In genomic region chr11:64245797-64246623, GRCh38 we compare ENCODE assay signal across 1 cellular context.
TF ChIP-seq lines count a peak whose summit lies in the region.

No MANE protein-coding gene starts in this region.

TF ChIP-seq in K562, 482 proteins besides CTCF, POLR2A, EP300 and RAD21 (continued from another document and continues in another):
- TF ChIP-seq ZNF518B (CRISPR knock-in tag; IDR thresholded peaks at IDR 0.05) (no peak), ZNF583 (CRISPR knock-in tag; IDR thresholded peaks at IDR 0.05) (no peak), ZNF408 (CRISPR knock-in tag; IDR thresholded peaks at IDR 0.05; ENCODE audit: low read depth) (no peak), FOXO4 (CRISPR knock-in tag; IDR thresholded peaks at IDR 0.05) (no peak), TAL1 (IDR thresholded peaks at IDR 0.05) (no peak), NR3C1 (CRISPR knock-in tag; IDR thresholded peaks at IDR 0.05) (no peak), SAFB2 (IDR thresholded peaks at IDR 0.05; ENCODE audit: borderline replicate concordance, low read depth, low read length, severe bottlenecking) (no peak), HNRNPUL1 (IDR thresholded peaks at IDR 0.05; ENCODE audit: low read length) (no peak), LCOR (CRISPR knock-in tag; IDR thresholded peaks at IDR 0.05) (no peak), MIER1 (IDR thresholded peaks at IDR 0.05; ENCODE audit: low read depth) (no peak), ZBTB5 (IDR thresholded peaks at IDR 0.05) (no peak), ZNF431 (CRISPR knock-in tag; IDR thresholded peaks at IDR 0.05) (no peak), SIX5 (IDR thresholded peaks at IDR 0.05; ENCODE audit: borderline replicate concordance in 1 of 2, insufficient read depth in 1 of 2, low read depth in 1 of 2, low read length in 2 of 2) (no peak), ZBTB11 (CRISPR knock-in tag; IDR thresholded peaks at IDR 0.05) (no peak), JUNB (CRISPR knock-in tag; conservative IDR thresholded peaks at IDR 0.05) (no peak), POLR2H (tag; IDR thresholded peaks at IDR 0.05; ENCODE audit: low read depth) (no peak), BRD9 (IDR thresholded peaks at IDR 0.05; ENCODE audit: low read depth, partially characterized antibody) (no peak), ZNF644 (tag; IDR thresholded peaks at IDR 0.05; ENCODE audit: low read depth) (no peak), ILK (tag; IDR thresholded peaks at IDR 0.05; ENCODE audit: borderline replicate concordance, low read depth) (no peak), DLX4 (CRISPR knock-in tag; IDR thresholded peaks at IDR 0.05) (no peak), MITF (IDR thresholded peaks at IDR 0.05) (0 out of 2 replicates have a peak, but pooled peaks have one; percentile 31), AFF4 (CRISPR knock-in tag; IDR thresholded peaks at IDR 0.05) (no peak; the same call in 1 of the 2 replicates), PTBP1 (IDR thresholded peaks at IDR 0.05; ENCODE audit: low read depth, low read length) (0 out of 2 replicates have a peak, but pooled peaks have one; percentile 29), HMGXB4 (CRISPR knock-in tag; IDR thresholded peaks at IDR 0.05) (no peak), PRMT5 (CRISPR knock-in tag; IDR thresholded peaks at IDR 0.05) (no peak), JUND (IDR thresholded peaks at IDR 0.05; ENCODE audit: borderline replicate concordance, low read depth, low read length) (peak; percentile 84), JUND (tag; IDR thresholded peaks at IDR 0.05; ENCODE audit: borderline replicate concordance, low read depth, low read length) (peak; percentile 66; the same call in 1 of the 3 replicates), CBFA2T2 (conservative IDR thresholded peaks at IDR 0.05) (no peak), PHTF2 (CRISPR knock-in tag; IDR thresholded peaks at IDR 0.05) (no peak), NFYB (IDR thresholded peaks at IDR 0.05; ENCODE audit: extremely low read depth, insufficient read length) (no peak), MTA3 (IDR thresholded peaks at IDR 0.05; ENCODE audit: borderline replicate concordance) (peak; percentile 71; the same call in 1 of the 2 replicates), RB1 (IDR thresholded peaks at IDR 0.05; ENCODE audit: low read depth) (peak; percentile 26; the same call in 1 of the 2 replicates), WHSC1 (IDR thresholded peaks at IDR 0.05; ENCODE audit: low read length) (no peak), TRIM25 (IDR thresholded peaks at IDR 0.05; ENCODE audit: borderline replicate concordance) (no peak), ZNF23 (CRISPR knock-in tag; IDR thresholded peaks at IDR 0.05) (no peak)
